Comparison of ENCODE assay signal across 7 cellular contexts in genomic region chr3:183446838-183447205, GRCh38. TPM values are rescaled to one million over a fixed set of nuclear protein-coding genes. Genes with fewer than 3 reads are reported as not detected.
A peak's percentile ranks its signal among the peaks of the same experiment; 100 is the strongest.
DNase-seq lines count a peak whose midpoint lies in the region; ATAC-seq and TF ChIP-seq lines count a peak whose summit lies in the region.

No MANE protein-coding gene starts in this region.

- H3K27ac ChIP-seq in HL-60 (replicated peaks) (peak overlapping the region; percentile 64; the same call in 1 of the 2 replicates), spleen (peak overlapping the region; percentile 53 to 85 (median 78))

- POLR2A ChIA-PET in activated CD8-positive, alpha-beta T cell treated with anti-CD3 and anti-CD28 coated beads for 36 hours (lab: Charles Lee) = no interaction called here

- peak overlapping the region; percentile 95 for H3K4me3 Mint-ChIP-seq in activated CD8-positive, alpha-beta T cell treated with anti-CD3 and anti-CD28 coated beads for 36 hours

- ATAC-seq in activated CD8-positive, alpha-beta T cell treated with anti-CD3 and anti-CD28 coated beads for 36 hours = no peak

- no peak overlapping the region for H3K27ac Mint-ChIP-seq in activated CD8-positive, alpha-beta T cell treated with anti-CD3 and anti-CD28 coated beads for 36 hours

- peak overlapping the region; percentile 85 for H3K4me3 ChIP-seq in HL-60 (replicated peaks; ENCODE audit: insufficient read depth, low read length)
- H3K4me3 ChIP-seq in iPS-11a (ENCODE audit: low read depth, low read length) = peak overlapping the region; percentile 94
- peak overlapping the region; percentile 48 to 94 (median 70) for H3K4me3 ChIP-seq in spleen

- intact Hi-C loops in activated CD8-positive, alpha-beta T cell treated with anti-CD3 and anti-CD28 coated beads for 36 hours (cut with micrococcal nuclease) = no loop called here
- intact Hi-C loops in spleen (cut with DNase I; ENCODE audit: low total_unique reads) = no loop called here

- peaks cover 0 to 31% (median 23%) of the 10 kb centered on the region in 8 donors for H3K9me3 ChIP-seq in spleen

- H3K9me3 Mint-ChIP-seq in activated CD8-positive, alpha-beta T cell treated with anti-CD3 and anti-CD28 coated beads for 36 hours = peaks cover 15% of the 10 kb centered on the region

- H3K27me3 ChIP-seq in HL-60 (ENCODE audit: insufficient read depth, poor library complexity, severe bottlenecking) (no peaks in the 10 kb centered on the region), spleen (replicated peaks in 1 of 7) (no peaks in the 10 kb centered on the region)

- H3K27me3 Mint-ChIP-seq in activated CD8-positive, alpha-beta T cell treated with anti-CD3 and anti-CD28 coated beads for 36 hours = no peaks in the 10 kb centered on the region

- H3K4me1 ChIP-seq in spleen = peaks cover 4 to 32% (median 23%) of the 10 kb centered on the region in 6 donors

- H3K36me3 Mint-ChIP-seq in activated CD8-positive, alpha-beta T cell treated with anti-CD3 and anti-CD28 coated beads for 36 hours (ENCODE audit: low read depth) = no peaks in the 10 kb centered on the region

- 93 to 96% (median 94%) methylated on average over 2 of the region's 2 CpGs for WGBS in spleen, 5 donors

- peaks cover 0 to 2% (median 0%) of the 10 kb centered on the region in 6 donors for H3K36me3 ChIP-seq in spleen

- DNase-seq in HL-60 (ENCODE audit: low read depth in 1 of 2, low spot score in 1 of 2) (no peak), spleen (no peak), dedifferentiated amniotic fluid mesenchymal stem cell (ENCODE audit: extremely low spot score) (no peak), superior temporal gyrus (ENCODE audit: extremely low spot score) (no peak), NCI-H2171 treated with DMSO at 0.1 percent for 48 hours (lab: John Stamatoyannopoulos, UW) (no peak)
- DNase-seq in activated CD8-positive, alpha-beta T cell treated with anti-CD3 and anti-CD28 coated beads for 36 hours = no peak

- TF ChIP-seq POLR2A in spleen (IDR thresholded peaks at IDR 0.05) = no peak

- TF ChIP-seq CTCF in HL-60 (IDR thresholded peaks at IDR 0.05; ENCODE audit: insufficient read depth, low read length) (no peak), spleen (IDR thresholded peaks at IDR 0.05 in 8 of 11, conservative IDR thresholded peaks at IDR 0.05 in 3 of 11) (no peak)
- no peak for TF ChIP-seq CTCF in activated CD8-positive, alpha-beta T cell treated with anti-CD3 and anti-CD28 coated beads for 36 hours (IDR thresholded peaks at IDR 0.05)

- peaks cover 10% of the 10 kb centered on the region for H3K4me1 Mint-ChIP-seq in activated CD8-positive, alpha-beta T cell treated with anti-CD3 and anti-CD28 coated beads for 36 hours (ENCODE audit: low read depth)

- CTCF ChIA-PET in activated CD8-positive, alpha-beta T cell treated with anti-CD3 and anti-CD28 coated beads for 36 hours (lab: Charles Lee) = no interaction called here

RNA-seq across cellular contexts. Expression of gene MCF2L2, which starts 18.4 kb away (rescaled TPM):
- 1 to 10 TPM; 3.5 to 3.7 TPM for total RNA-seq in activated CD8-positive, alpha-beta T cell treated with anti-CD3 and anti-CD28 coated beads for 36 hours
- total RNA-seq in spleen = 10 to 100 TPM; 13.3 to 37.7 (median 20.8) TPM
- polyA plus RNA-seq in spleen = 1 to 10 TPM in 1 of 3 donors, under 1 TPM in 2; 0.46 to 1.8 (median 0.61) TPM
